In the genomic region with DNA sequence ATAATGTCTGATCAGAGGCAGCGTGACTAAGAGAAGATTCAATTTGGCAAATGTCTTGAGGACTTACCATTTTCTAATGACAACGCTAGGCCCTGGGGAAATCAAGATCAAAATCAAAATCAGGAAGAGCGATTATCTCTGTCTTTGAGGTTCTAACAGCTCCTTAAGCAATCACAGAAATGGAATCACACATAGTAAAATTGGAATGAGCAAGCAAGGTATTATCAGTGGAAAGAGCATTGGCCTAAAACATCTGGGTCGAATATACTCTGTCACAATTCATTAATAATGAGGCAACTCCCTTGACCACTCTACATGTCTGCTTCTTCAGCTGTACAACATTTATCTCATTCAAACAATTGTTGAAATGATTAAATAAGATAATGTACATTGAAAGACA, we compare ENCODE assay signal across 1 cellular context.
TF ChIP-seq lines count a peak whose summit lies in the region.

No MANE protein-coding gene starts in this region.

TF ChIP-seq in IMR-90, 13 proteins besides CTCF, POLR2A, EP300 and RAD21:
- TF ChIP-seq, protein P1, sequence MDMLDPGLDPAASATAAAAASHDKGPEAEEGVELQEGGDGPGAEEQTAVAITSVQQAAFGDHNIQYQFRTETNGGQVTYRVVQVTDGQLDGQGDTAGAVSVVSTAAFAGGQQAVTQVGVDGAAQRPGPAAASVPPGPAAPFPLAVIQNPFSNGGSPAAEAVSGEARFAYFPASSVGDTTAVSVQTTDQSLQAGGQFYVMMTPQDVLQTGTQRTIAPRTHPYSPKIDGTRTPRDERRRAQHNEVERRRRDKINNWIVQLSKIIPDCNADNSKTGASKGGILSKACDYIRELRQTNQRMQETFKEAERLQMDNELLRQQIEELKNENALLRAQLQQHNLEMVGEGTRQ (IDR thresholded peaks at IDR 0.05; ENCODE audit: low read depth, low read length): no peak
- TF ChIP-seq NFE2L2 (IDR thresholded peaks at IDR 0.05; ENCODE audit: low read depth, low read length) (no peak), MXI1 (IDR thresholded peaks at IDR 0.05; ENCODE audit: borderline replicate concordance, low read depth, low read length) (no peak)
